Comparison of ENCODE assay signal across 8 cellular contexts in the genomic region with DNA sequence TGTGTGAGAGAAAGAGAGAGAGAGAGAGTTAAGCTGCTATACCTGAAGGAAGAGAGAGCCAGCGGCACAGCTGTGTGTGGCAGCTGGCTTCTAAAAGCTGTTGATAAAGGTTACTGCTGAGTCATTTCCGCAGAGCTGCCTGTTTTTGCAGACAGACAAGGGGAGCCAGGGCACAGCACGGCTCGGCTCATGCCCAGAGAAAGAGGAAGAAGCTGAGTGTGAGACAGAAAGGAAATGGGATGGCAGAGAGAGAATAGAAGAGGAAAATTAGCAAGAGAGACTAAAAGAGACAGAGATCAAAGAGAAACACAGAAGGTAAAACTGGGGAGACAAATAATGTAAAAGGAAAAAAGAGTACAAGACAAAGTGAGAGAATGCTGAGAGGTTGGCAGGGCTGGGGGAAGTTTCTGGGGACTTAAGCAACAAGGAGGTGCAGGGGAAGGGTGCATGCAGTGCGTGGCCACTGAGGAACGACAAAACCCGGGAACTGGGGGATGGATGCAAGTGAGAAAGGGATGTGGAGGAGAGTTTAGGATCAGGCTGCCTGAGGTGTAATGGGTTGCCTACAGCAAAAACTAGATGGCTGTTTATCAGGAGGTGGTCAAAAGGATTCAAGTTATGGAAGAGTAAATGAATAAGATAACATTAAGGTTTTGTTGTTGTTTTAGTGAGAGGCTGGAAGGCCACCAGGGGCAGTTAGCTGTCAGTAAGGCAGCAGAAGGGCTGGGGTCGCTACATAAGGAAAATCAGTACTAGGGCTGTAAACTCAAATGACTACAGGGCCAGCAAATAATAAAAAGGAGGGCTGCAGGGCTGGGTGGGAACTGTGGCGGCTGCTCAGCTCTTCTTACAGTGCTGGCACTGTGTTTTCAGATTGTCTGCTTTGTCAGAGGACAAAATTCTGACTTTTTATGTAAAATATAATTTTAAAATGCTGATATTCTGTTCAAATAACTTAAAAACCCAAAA. TPM values are rescaled to one million over a fixed set of nuclear protein-coding genes. Genes with fewer than 3 reads are reported as not detected.
DNase-seq lines count a peak whose midpoint lies in the region; ATAC-seq and TF ChIP-seq lines count a peak whose summit lies in the region.

No MANE protein-coding gene starts in this region.

- TF ChIP-seq POLR2A in gastroesophageal sphincter (IDR thresholded peaks at IDR 0.05) (no peak), thyroid gland (IDR thresholded peaks at IDR 0.05) (peak in 1 of 2 donors; percentile 89)

- intact Hi-C loops in thyroid gland (cut with DNase I): no loop called here

- no peak overlapping the region for H4K8ac ChIP-seq in H9 (replicated peaks; ENCODE audit: insufficient read length, low read depth, low read length)

- TF ChIP-seq CTCF in H9 (conservative IDR thresholded peaks at IDR 0.05) (no peak; the same call in 2 of the 3 replicates), gastroesophageal sphincter (IDR thresholded peaks at IDR 0.05) (no peak), thyroid gland (IDR thresholded peaks at IDR 0.05) (no peak)

- H2AK5ac ChIP-seq in H9 (ENCODE audit: insufficient read length, low read length): no peak overlapping the region

- no peak overlapping the region for H2BK12ac ChIP-seq in H9 (ENCODE audit: insufficient read length, low read depth, low read length)

- DNase-seq in ELR (ENCODE audit: low read depth) (peak; percentile 90), H9 (peak; percentile 86), MG63 (peak; percentile 88), SIG-M5 treated with dmso at 0.1 percent for 504 hours (lab: John Stamatoyannopoulos, UW; ENCODE audit: unreplicated experiment) (peak; percentile 93), non-pigmented ciliary epithelial cell (ENCODE audit: low read depth) (peak; percentile 60), thyroid gland (peak; percentile 90 to 91)
- DNase-seq in activated naive CD4-positive, alpha-beta T cell treated with Interleukin-2 at 50 U/mL for 16 hours: peak; percentile 78

- H4K20me1 ChIP-seq in H9 (ENCODE audit: control insufficient read depth, insufficient read depth, insufficient read length): no peaks in the 10 kb centered on the region

- H4K5ac ChIP-seq in H9 (ENCODE audit: insufficient read length, low read depth, low read length): no peak overlapping the region

- no peak overlapping the region for H3T11ph ChIP-seq in H9 (ENCODE audit: low read length)

- H3K27ac ChIP-seq in H9 (ENCODE audit: insufficient read length, low read depth, low read length): peak overlapping the region; percentile 97
- H3K27ac ChIP-seq in gastroesophageal sphincter: peak overlapping the region; percentile 78 to 86 (median 81)
- H3K27ac ChIP-seq in thyroid gland: peak overlapping the region; percentile 87 to 95 (median 92)

- H4K91ac ChIP-seq in H9 (ENCODE audit: insufficient read length, low read depth, low read length): no peak overlapping the region

- H3K27me3 ChIP-seq in H9 (ENCODE audit: insufficient read depth, low read length) (no peaks in the 10 kb centered on the region), MG63 (no peaks in the 10 kb centered on the region), gastroesophageal sphincter (no peaks in the 10 kb centered on the region), thyroid gland (no peaks in the 10 kb centered on the region)

- H3K14ac ChIP-seq in H9 (ENCODE audit: insufficient read depth, low read length): peak overlapping the region; percentile 67; the same call in 1 of the 2 replicates

- H3K9ac ChIP-seq in H9 (ENCODE audit: extremely low read depth, insufficient read length, low read length): peak overlapping the region; percentile 51

- no peak overlapping the region for H3K23ac ChIP-seq in H9 (ENCODE audit: insufficient read length, low read depth, low read length)

- no peak overlapping the region; the same call in 1 of the 2 replicates for H3K4ac ChIP-seq in H9 (ENCODE audit: low read depth, low read length)

- peak overlapping the region; percentile 44 to 84 for H3K4me3 Mint-ChIP-seq in H9

- no peak overlapping the region for H2BK15ac ChIP-seq in H9 (ENCODE audit: low read depth, low read length)

- H3K4me1 ChIP-seq in H9 (ENCODE audit: insufficient read depth, low read length): peaks cover 3% of the 10 kb centered on the region; the same call in 1 of the 2 replicates
- H3K4me1 ChIP-seq in gastroesophageal sphincter: peaks cover 8 to 48% (median 21%) of the 10 kb centered on the region in 3 donors
- peaks cover 36 to 41% of the 10 kb centered on the region in 2 donors for H3K4me1 ChIP-seq in thyroid gland

- peaks cover under 1% of the 10 kb centered on the region for H3K27me3 Mint-ChIP-seq in H9 (ENCODE audit: low read depth)

- peak overlapping the region; percentile 84 for H2BK5ac ChIP-seq in H9 (ENCODE audit: insufficient read length, low read length)

- no peaks in the 10 kb centered on the region for H3K79me2 ChIP-seq in H9 (ENCODE audit: insufficient read depth, low read length)

- H2AFZ ChIP-seq in H9 (ENCODE audit: low read length): no peak overlapping the region

- no peak overlapping the region for H3K4me3 ChIP-seq in MG63
- peak overlapping the region; percentile 37 to 48 for H3K4me3 ChIP-seq in gastroesophageal sphincter
- peak overlapping the region in 2 of 3 donors; percentile 13 to 31 for H3K4me3 ChIP-seq in thyroid gland (replicated peaks in 1 of 3)

- H2BK20ac ChIP-seq in H9 (ENCODE audit: low read depth, low read length, poor library complexity, severe bottlenecking): peak overlapping the region; percentile 45

- no peaks in the 10 kb centered on the region for H3K36me3 Mint-ChIP-seq in H9 (ENCODE audit: insufficient read depth in 1 of 3, low read depth in 3 of 3)

- H3K79me1 ChIP-seq in H9 (ENCODE audit: insufficient read depth, low read depth, low read length, poor library complexity, severe bottlenecking): no peaks in the 10 kb centered on the region

- H3K9me3 ChIP-seq in H9 (ENCODE audit: control insufficient read depth, low read depth, low read length) (no peaks in the 10 kb centered on the region), MG63 (no peaks in the 10 kb centered on the region), gastroesophageal sphincter (no peaks in the 10 kb centered on the region), thyroid gland (no peaks in the 10 kb centered on the region)

- H3K9me3 Mint-ChIP-seq in H9: no peaks in the 10 kb centered on the region

- no peak overlapping the region for H2BK120ac ChIP-seq in H9 (ENCODE audit: low read depth, low read length, poor library complexity, severe bottlenecking)

- H3K4me1 Mint-ChIP-seq in H9: peaks cover 45 to 58% of the 10 kb centered on the region in 2 experiments

- peak overlapping the region; percentile 61 for H3K4me2 ChIP-seq in H9 (ENCODE audit: insufficient read depth, insufficient read length, low read length)

- H3K23me2 ChIP-seq in H9 (ENCODE audit: insufficient read length, low read depth, low read length, poor library complexity, severe bottlenecking): peaks cover 4% of the 10 kb centered on the region

- no CpG with 5 or more reads among the region's 9 CpGs for WGBS in H9 (ENCODE audit: extremely low coverage, insufficient read length, low lambda C conversion rate)
- WGBS in gastroesophageal sphincter (ENCODE audit: low coverage in 1 of 2), 2 donors: 5 to 8% methylated on average over 6 to 9 of the region's 9 CpGs
- 6 to 13% methylated on average over 9 of the region's 9 CpGs for WGBS in thyroid gland, 2 donors

- H3K36me3 ChIP-seq in MG63 (no peaks in the 10 kb centered on the region), gastroesophageal sphincter (no peaks in the 10 kb centered on the region), thyroid gland (no peaks in the 10 kb centered on the region)

- H3K18ac ChIP-seq in H9 (ENCODE audit: insufficient read length, low read depth, low read length): peak overlapping the region; percentile 67

- H3K27ac Mint-ChIP-seq in H9: peak overlapping the region; percentile 96 to 99 (median 99)

- ATAC-seq in gastroesophageal sphincter: peak; percentile 87

- TF ChIP-seq EP300 in gastroesophageal sphincter (IDR thresholded peaks at IDR 0.05): no peak

- no peak overlapping the region for H3K56ac ChIP-seq in H9 (ENCODE audit: insufficient read length, low read depth, low read length)

RNA-seq across cellular contexts. Expression of a gene that starts 22.9 kb away (rescaled TPM):
- total RNA-seq in H9 (2021) (248 and 252 TPM in 2 replicates), gastroesophageal sphincter (100 to 1,000 TPM; 281 to 626 (median 424) TPM), thyroid gland (100 to 1,000 TPM; 398 to 842 (median 578) TPM)
- 139 and 315 TPM in 2 replicates for total RNA-seq in MG63 (2014; rRNA removed; shearing (Covaris generic); ENCODE audit: low replicate concordance)
